Comparison of ENCODE assay signal across 29 cellular contexts in genomic region chr12:128163096-128163495, GRCh38.
"Had no signal": no experiment of that assay in that cellular context is flagged by ENCODE, and none has a peak within 500 bp of the region (broad histone marks: within the 10 kb centered on the region; RNA-seq: fewer than 3 reads in every experiment).

No MANE protein-coding gene starts in this region.

- H3K27ac ChIP-seq: heart right ventricle, hepatocyte, left lung, lower lobe of right lung, neural progenitor cell, neutrophil, right atrium auricular region, spleen, suprapubic skin, thoracic aorta, tibial artery, upper lobe of left lung, vagina had no signal

- H3K79me2 ChIP-seq: hepatocyte had no signal

- H3K27me3 ChIP-seq: hepatocyte, left lung, neural progenitor cell, neutrophil, right atrium auricular region, spleen, suprapubic skin, tibial artery, upper lobe of left lung, vagina had no signal

- H2AFZ ChIP-seq: hepatocyte, neural progenitor cell had no signal

- H3K9me3 Mint-ChIP-seq: mesothelial cell of epicardium, natural killer cell, nephron progenitor cell, neural progenitor cell had no signal

- H3K4me2 ChIP-seq: hepatocyte, neural progenitor cell had no signal

- ATAC-seq: heart right ventricle; left cardiac atrium; left lung; lower lobe of right lung; natural killer cell; sciatic nerve; stimulated activated effector memory CD8-positive, alpha-beta T cell treated with anti-CD3 and anti-CD28 coated beads, Interleukin-12 subunit alpha, Interleukin-12 subunit beta, amount 100 ng/mL, for 72 hours had no signal

- H3K36me3 ChIP-seq: heart right ventricle, left lung, lower lobe of right lung, neural progenitor cell, neutrophil, right atrium auricular region, spleen, suprapubic skin, thoracic aorta, tibial artery, upper lobe of left lung, vagina had no signal

- DNase-seq: heart right ventricle; kidney glomerular epithelial cell; left cardiac atrium; left lung; lower lobe of right lung; mammary epithelial cell; mesenchymal stem cell; naive B cell; natural killer cell; nephron progenitor cell; occipital lobe; small intestine; spleen; stimulated activated CD4-positive, alpha-beta T cell treated with anti-CD3 and anti-CD28 coated beads, Interleukin-4, amount 100 ng/mL, for 24 hours; stimulated activated naive CD4-positive, alpha-beta T cell; tibial artery; upper lobe of left lung had no signal

- H3K4me3 ChIP-seq: heart right ventricle, hepatocyte, left lung, lower lobe of right lung, neural progenitor cell, right atrium auricular region, spleen, suprapubic skin, thoracic aorta, tibial artery, upper lobe of left lung, vagina had no signal

- H3K27me3 Mint-ChIP-seq: stimulated activated naive CD8-positive, alpha-beta T cell treated with anti-CD3 and anti-CD28 coated beads, Interleukin-15, Interleukin-2, amounts not matched to agents 100 ng/mL and 50 ng/mL, for 24 hours had no signal

- H3K9ac ChIP-seq: neural progenitor cell had no signal

- H3K4me3 Mint-ChIP-seq: mesothelial cell of epicardium; naive B cell; natural killer cell; nephron progenitor cell; neural progenitor cell; stimulated activated effector memory CD8-positive, alpha-beta T cell treated with anti-CD3 and anti-CD28 coated beads, Interleukin-12 subunit alpha, Interleukin-12 subunit beta, amount 100 ng/mL, for 72 hours; stimulated activated naive CD8-positive, alpha-beta T cell treated with anti-CD3 and anti-CD28 coated beads, Interleukin-15, Interleukin-2, amounts not matched to agents 100 ng/mL and 50 ng/mL, for 24 hours had no signal

- H3K4me1 ChIP-seq: heart right ventricle, left lung, lower lobe of right lung, right atrium auricular region, spleen, tibial artery, upper lobe of left lung, vagina had no signal

- H3K4me1 Mint-ChIP-seq: mesothelial cell of epicardium; naive B cell; natural killer cell; stimulated activated effector memory CD8-positive, alpha-beta T cell treated with anti-CD3 and anti-CD28 coated beads, Interleukin-12 subunit alpha, Interleukin-12 subunit beta, amount 100 ng/mL, for 72 hours had no signal

- H3K27ac Mint-ChIP-seq: mesothelial cell of epicardium; naive B cell; natural killer cell; nephron progenitor cell; neural progenitor cell; progenitor cell of endocrine pancreas; stimulated activated effector memory CD8-positive, alpha-beta T cell treated with anti-CD3 and anti-CD28 coated beads, Interleukin-12 subunit alpha, Interleukin-12 subunit beta, amount 100 ng/mL, for 72 hours; stimulated activated naive CD8-positive, alpha-beta T cell treated with anti-CD3 and anti-CD28 coated beads, Interleukin-15, Interleukin-2, amounts not matched to agents 100 ng/mL and 50 ng/mL, for 24 hours had no signal

- H3K36me3 Mint-ChIP-seq: mesothelial cell of epicardium; naive B cell; natural killer cell; neural progenitor cell; stimulated activated effector memory CD8-positive, alpha-beta T cell treated with anti-CD3 and anti-CD28 coated beads, Interleukin-12 subunit alpha, Interleukin-12 subunit beta, amount 100 ng/mL, for 72 hours had no signal

- H3K9me3 ChIP-seq: heart right ventricle, left lung, lower lobe of right lung, neutrophil, right atrium auricular region, suprapubic skin, thoracic aorta, tibial artery, upper lobe of left lung, vagina had no signal
